1 cellular context compared by ENCODE assay signal in genomic region chr22:38505595-38506117, GRCh38.
TF ChIP-seq lines count a peak whose summit lies in the region.

No MANE protein-coding gene starts in this region.

TF ChIP-seq in HepG2, 621 proteins besides CTCF, POLR2A, EP300 and RAD21 (continued from another document and continues in another):
- 0 out of 2 replicates have a peak, but pooled peaks have one; percentile 1 for TF ChIP-seq ARID4A (CRISPR knock-in tag; IDR thresholded peaks at IDR 0.05; ENCODE audit: borderline replicate concordance)
- no peak for TF ChIP-seq FOXJ3 (CRISPR knock-in tag; IDR thresholded peaks at IDR 0.05; ENCODE audit: borderline replicate concordance)
- no peak for TF ChIP-seq TFAP4 (IDR thresholded peaks at IDR 0.05; ENCODE audit: borderline replicate concordance, low read depth)
- TF ChIP-seq KLF11 (CRISPR knock-in tag; IDR thresholded peaks at IDR 0.05): no peak
- TF ChIP-seq LBX2 (CRISPR knock-in tag; IDR thresholded peaks at IDR 0.05; ENCODE audit: borderline replicate concordance): no peak
- TF ChIP-seq ZNF34 (CRISPR knock-in tag; IDR thresholded peaks at IDR 0.05; ENCODE audit: borderline replicate concordance): no peak
- no peak for TF ChIP-seq KLF15 (CRISPR knock-in tag; IDR thresholded peaks at IDR 0.05; ENCODE audit: borderline replicate concordance)
- TF ChIP-seq ZNF562 (CRISPR knock-in tag; IDR thresholded peaks at IDR 0.05; ENCODE audit: borderline replicate concordance): no peak
- no peak for TF ChIP-seq ZNF570 (CRISPR knock-in tag; IDR thresholded peaks at IDR 0.05; ENCODE audit: borderline replicate concordance)
- TF ChIP-seq NR2C2 (CRISPR knock-in tag; IDR thresholded peaks at IDR 0.05; ENCODE audit: borderline replicate concordance): peak; percentile 41; the same call in 1 of the 2 replicates
- no peak for TF ChIP-seq TAF1 (CRISPR knock-in tag; IDR thresholded peaks at IDR 0.05)
- TF ChIP-seq ZNF607 (CRISPR knock-in tag; IDR thresholded peaks at IDR 0.05; ENCODE audit: borderline replicate concordance): 0 out of 2 replicates have a peak, but pooled peaks have one; percentile 69
- no peak for TF ChIP-seq ZMAT5 (CRISPR knock-in tag; IDR thresholded peaks at IDR 0.05; ENCODE audit: borderline replicate concordance, low read depth)
- no peak for TF ChIP-seq GATA4 (IDR thresholded peaks at IDR 0.05; ENCODE audit: borderline replicate concordance, low read depth)
- TF ChIP-seq ARNTL (CRISPR knock-in tag; IDR thresholded peaks at IDR 0.05): no peak
- no peak for TF ChIP-seq PAXIP1 (CRISPR knock-in tag; conservative IDR thresholded peaks at IDR 0.05)
- TF ChIP-seq ONECUT2 (CRISPR knock-in tag; IDR thresholded peaks at IDR 0.05): no peak
- peak; percentile 95 for TF ChIP-seq HNRNPK (IDR thresholded peaks at IDR 0.05; ENCODE audit: low read depth, low read length, poor library complexity, severe bottlenecking)
- no peak for TF ChIP-seq ATRX (CRISPR knock-in tag; IDR thresholded peaks at IDR 0.05; ENCODE audit: borderline replicate concordance)
- no peak for TF ChIP-seq ZNF660 (CRISPR knock-in tag; IDR thresholded peaks at IDR 0.05; ENCODE audit: borderline replicate concordance, low read depth)
- no peak for TF ChIP-seq FOXM1 (CRISPR knock-in tag; IDR thresholded peaks at IDR 0.05)
- no peak for TF ChIP-seq ZNF784 (CRISPR knock-in tag; IDR thresholded peaks at IDR 0.05; ENCODE audit: borderline replicate concordance)
- TF ChIP-seq ZNF777 (CRISPR knock-in tag; IDR thresholded peaks at IDR 0.05): peak; percentile 62
- no peak for TF ChIP-seq FOSL1 (CRISPR knock-in tag; IDR thresholded peaks at IDR 0.05; ENCODE audit: borderline replicate concordance)
- peak; percentile 67; the same call in 1 of the 2 replicates for TF ChIP-seq CHCHD3 (CRISPR knock-in tag; IDR thresholded peaks at IDR 0.05)
- peak; percentile 32; the same call in 1 of the 2 replicates for TF ChIP-seq ATF7-NPFF (CRISPR knock-in tag; IDR thresholded peaks at IDR 0.05; ENCODE audit: low read depth)
- no peak for TF ChIP-seq FOXK1 (CRISPR knock-in tag; IDR thresholded peaks at IDR 0.05; ENCODE audit: borderline replicate concordance, low read depth)
- TF ChIP-seq NAIF1 (CRISPR knock-in tag; IDR thresholded peaks at IDR 0.05; ENCODE audit: borderline replicate concordance): no peak
- TF ChIP-seq MBD4 (IDR thresholded peaks at IDR 0.05; ENCODE audit: borderline replicate concordance, low read length): no peak
- no peak; the same call in 1 of the 2 replicates for TF ChIP-seq SNAPC4 (CRISPR knock-in tag; IDR thresholded peaks at IDR 0.05)
- TF ChIP-seq TMF1 (CRISPR knock-in tag; IDR thresholded peaks at IDR 0.05; ENCODE audit: low read depth): no peak; the same call in 1 of the 2 replicates
- peak; percentile 77; the same call in 1 of the 2 replicates for TF ChIP-seq ZSCAN21 (CRISPR knock-in tag; IDR thresholded peaks at IDR 0.05; ENCODE audit: borderline replicate concordance)
- no peak for TF ChIP-seq ZNF841 (CRISPR knock-in tag; IDR thresholded peaks at IDR 0.05; ENCODE audit: borderline replicate concordance)
- no peak for TF ChIP-seq ZNF33A (CRISPR knock-in tag; IDR thresholded peaks at IDR 0.05; ENCODE audit: borderline replicate concordance)
- TF ChIP-seq ZNF646 (CRISPR knock-in tag; IDR thresholded peaks at IDR 0.05): no peak
- TF ChIP-seq CCDC6 (CRISPR knock-in tag; IDR thresholded peaks at IDR 0.05): no peak
- TF ChIP-seq HNRNPL (IDR thresholded peaks at IDR 0.05; ENCODE audit: low read depth, low read length): 0 out of 2 replicates have a peak, but pooled peaks have one; percentile 35
- no peak for TF ChIP-seq MTF1 (CRISPR knock-in tag; IDR thresholded peaks at IDR 0.05)
- TF ChIP-seq AHR (CRISPR knock-in tag; IDR thresholded peaks at IDR 0.05): no peak
